In the genomic region with DNA sequence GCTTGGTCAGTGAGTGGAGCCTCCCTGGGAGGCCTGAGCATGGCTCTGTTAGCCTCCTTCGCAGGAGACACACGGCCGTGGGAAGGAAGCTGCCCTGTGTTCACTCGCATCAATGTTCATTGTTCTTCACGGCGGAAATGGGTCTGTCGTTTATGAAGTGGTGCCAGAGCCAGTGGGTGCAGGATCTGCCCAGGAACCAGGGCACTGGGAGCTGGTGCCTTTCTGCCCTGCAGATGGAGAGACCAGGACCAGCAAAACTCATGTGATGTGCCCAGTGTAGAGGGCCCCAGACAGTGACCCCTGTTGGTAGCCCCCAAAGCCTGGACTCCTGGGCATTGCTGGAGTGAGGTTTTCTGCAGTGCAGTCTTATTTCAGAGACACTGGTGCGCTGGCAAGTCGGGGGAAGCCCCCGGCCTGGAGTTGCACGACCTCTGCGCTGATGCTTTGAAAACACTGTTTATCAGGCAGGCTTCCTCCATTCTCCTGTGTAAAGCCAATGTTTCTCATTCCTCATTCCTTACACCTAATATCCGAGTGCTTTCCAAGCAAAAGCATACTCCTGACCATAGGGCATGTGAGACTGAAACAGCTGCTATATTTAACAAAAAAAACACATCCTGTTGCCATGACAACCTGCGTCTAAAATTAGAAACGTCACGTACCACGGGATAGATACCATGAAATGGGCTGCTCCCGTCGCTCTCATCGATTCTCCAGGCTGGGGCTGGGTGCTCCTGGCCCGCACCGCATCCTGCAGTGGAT, we compare ENCODE assay signal across 15 cellular contexts.
DNase-seq lines count a peak whose midpoint lies in the region; ATAC-seq and TF ChIP-seq lines count a peak whose summit lies in the region.
"Had no signal": no experiment of that assay in that cellular context is flagged by ENCODE, and none has a peak within 500 bp of the region (broad histone marks: within the 10 kb centered on the region; RNA-seq: fewer than 3 reads in every experiment).

No MANE protein-coding gene starts in this region.

- H3K27me3 ChIP-seq in endodermal cell (ENCODE audit: control insufficient read depth, insufficient read depth, low read length, poor library complexity, severe bottlenecking), result no peaks in the 10 kb centered on the region

- no peaks in the 10 kb centered on the region for H3K36me3 ChIP-seq in endodermal cell (ENCODE audit: control insufficient read depth, insufficient read depth, low read length)

- H3K4me1 Mint-ChIP-seq in T-helper 17 cell (peaks cover 2% of the 10 kb centered on the region), endodermal cell (peaks cover 6% of the 10 kb centered on the region), neural crest cell (peaks cover 43% of the 10 kb centered on the region), nephron progenitor cell (peaks cover 42% of the 10 kb centered on the region)

- WGBS in endodermal cell (ENCODE audit: insufficient coverage in 1 of 2, insufficient read length in 1 of 2), 2 experiments, result 92 to 95% methylated on average over 21 to 22 of the region's 22 CpGs

- H3K27ac ChIP-seq in endodermal cell (ENCODE audit: low read depth, low read length), result no peak overlapping the region

- ATAC-seq in T-helper 17 cell (peak; percentile 25), HG03460 (IDR thresholded peaks at IDR 0.05; ENCODE audit: unreplicated experiment) (no peak)

- H3K4me3 Mint-ChIP-seq in T-helper 17 cell, result no peak overlapping the region
- H3K4me3 Mint-ChIP-seq in endodermal cell, result no peak overlapping the region
- no peak overlapping the region for H3K4me3 Mint-ChIP-seq in neural crest cell
- no peak overlapping the region for H3K4me3 Mint-ChIP-seq in nephron progenitor cell
- H3K4me3 Mint-ChIP-seq: H9 had no signal

- H3K4me3 ChIP-seq in endodermal cell (ENCODE audit: low read length), result no peak overlapping the region

- POLR2A ChIA-PET in GM10248 (lab: Yijun Ruan, JAX), result no interaction called here

- in situ Hi-C loops in G401 (cut with HindIII; ENCODE audit: low sequenced_read_pairs), result no loop called here

- no peak overlapping the region for H3K9ac ChIP-seq in endodermal cell (ENCODE audit: extremely low read depth, low read length, poor library complexity, severe bottlenecking)

- CTCF ChIA-PET in GM10248 (lab: Yijun Ruan, JAX), result no interaction called here

- H3K9me3 ChIP-seq in T-helper 17 cell (ENCODE audit: control insufficient read depth, low read length, poor library complexity, severe bottlenecking), result no peaks in the 10 kb centered on the region
- H3K9me3 ChIP-seq in endodermal cell (ENCODE audit: control insufficient read depth, low read length), result no peaks in the 10 kb centered on the region

- H3K9me3 Mint-ChIP-seq in endodermal cell (no peaks in the 10 kb centered on the region), neural crest cell (peaks cover 8% of the 10 kb centered on the region), nephron progenitor cell (peaks cover 12% of the 10 kb centered on the region)

- no peaks in the 10 kb centered on the region for H3K27me3 Mint-ChIP-seq in T-helper 17 cell
- peaks cover 2% of the 10 kb centered on the region for H3K27me3 Mint-ChIP-seq in endodermal cell (ENCODE audit: insufficient read depth)
- H3K27me3 Mint-ChIP-seq in neural crest cell (ENCODE audit: low read depth), result no peaks in the 10 kb centered on the region
- H3K27me3 Mint-ChIP-seq in nephron progenitor cell (ENCODE audit: low read depth, poor library complexity), result peaks cover 11% of the 10 kb centered on the region

- H3K36me3 Mint-ChIP-seq in T-helper 17 cell (ENCODE audit: low read depth), result no peaks in the 10 kb centered on the region
- H3K36me3 Mint-ChIP-seq in endodermal cell (ENCODE audit: low read depth), result no peaks in the 10 kb centered on the region
- no peaks in the 10 kb centered on the region for H3K36me3 Mint-ChIP-seq in neural crest cell (ENCODE audit: low read depth)
- H3K36me3 Mint-ChIP-seq in nephron progenitor cell (ENCODE audit: low read depth), result no peaks in the 10 kb centered on the region

- H3K4me1 ChIP-seq in endodermal cell (ENCODE audit: control insufficient read depth, insufficient read depth, low read length), result no peaks in the 10 kb centered on the region

- H3K27ac Mint-ChIP-seq in T-helper 17 cell, result no peak overlapping the region
- no peak overlapping the region for H3K27ac Mint-ChIP-seq in endodermal cell
- peak overlapping the region; percentile 43 for H3K27ac Mint-ChIP-seq in neural crest cell (ENCODE audit: unreplicated experiment)
- H3K27ac Mint-ChIP-seq in nephron progenitor cell, result no peak overlapping the region
- H3K27ac Mint-ChIP-seq: H9 had no signal

- TF ChIP-seq CTCF in endodermal cell (conservative IDR thresholded peaks at IDR 0.05), result peak; percentile 36
- no peak for TF ChIP-seq CTCF in neural crest cell (conservative IDR thresholded peaks at IDR 0.05)
- no peak for TF ChIP-seq CTCF in nephron progenitor cell (IDR thresholded peaks at IDR 0.05)
- no peak for TF ChIP-seq CTCF in GM10248 (IDR thresholded peaks at IDR 0.05; ENCODE audit: control extremely low read depth, extremely low read depth, low read depth, missing control alignments)

- peak; percentile 61 for DNase-seq in G401 (ENCODE audit: low spot score)
- DNase-seq in T-helper 17 cell, result no peak
- no peak for DNase-seq in endodermal cell
- DNase-seq in neural crest cell (ENCODE audit: low read depth, low spot score), result no peak
- DNase-seq in nephron progenitor cell, result no peak
- no peak for DNase-seq in GM10248 (ENCODE audit: extremely low spot score)
- no peak for DNase-seq in NK-92 (lab: John Stamatoyannopoulos, UW; ENCODE audit: unreplicated experiment)
- DNase-seq: activated naive CD4-positive, alpha-beta T cell; Calu3; glutamatergic neuron; H9; NCI-H1436; NCI-H82; SW 1271 had no signal
